9 cellular contexts compared by ENCODE assay signal in genomic region chr7:7642081-7642480, GRCh38. TPM values are rescaled to one million over a fixed set of nuclear protein-coding genes. Genes with fewer than 3 reads are reported as not detected.
DNase-seq lines count a peak whose midpoint lies in the region; ATAC-seq and TF ChIP-seq lines count a peak whose summit lies in the region.
"Had no signal": no experiment of that assay in that cellular context is flagged by ENCODE, and none has a peak within 500 bp of the region (broad histone marks: within the 10 kb centered on the region; RNA-seq: fewer than 3 reads in every experiment).

No MANE protein-coding gene starts in this region.

- H3K4me3 ChIP-seq in BE2C (ENCODE audit: low read depth, low read length) (peak overlapping the region; percentile 80; the same call in 1 of the 2 replicates), mucosa of descending colon (no peak overlapping the region)

- H3K4me3 Mint-ChIP-seq in activated naive CD8-positive, alpha-beta T cell treated with anti-CD3 and anti-CD28 coated beads, Interleukin-2, amount 10 ng/mL, durations not matched to agents 7 days and 5 days: peak overlapping the region; percentile 95

- H3K36me3 Mint-ChIP-seq in activated naive CD8-positive, alpha-beta T cell treated with anti-CD3 and anti-CD28 coated beads, Interleukin-2, amount 10 ng/mL, durations not matched to agents 7 days and 5 days: peaks cover 27% of the 10 kb centered on the region

- no peak for ATAC-seq in activated naive CD8-positive, alpha-beta T cell treated with anti-CD3 and anti-CD28 coated beads, Interleukin-2, amount 10 ng/mL, durations not matched to agents 7 days and 5 days (ENCODE audit: low read depth)
- ATAC-seq in mucosa of descending colon: peak; percentile 42
- ATAC-seq in GM21515 (IDR thresholded peaks at IDR 0.05; ENCODE audit: unreplicated experiment): no peak

- H3K4me1 ChIP-seq in BE2C (0 out of 2 replicates have a peak, but pooled peaks cover 2% of the 10 kb centered on the region), mucosa of descending colon (ENCODE audit: low read depth) (peaks cover 10% of the 10 kb centered on the region)

- no peaks in the 10 kb centered on the region; the same call in 1 of the 2 replicates for H3K36me3 ChIP-seq in BE2C
- no peaks in the 10 kb centered on the region for H3K36me3 ChIP-seq in mucosa of descending colon (ENCODE audit: low read depth)

- H3K9me3 ChIP-seq in BE2C: no peaks in the 10 kb centered on the region
- H3K9me3 ChIP-seq in mucosa of descending colon: no peaks in the 10 kb centered on the region

- H3K27me3 ChIP-seq in BE2C: no peaks in the 10 kb centered on the region

- intact Hi-C loops in mucosa of descending colon (cut with DNase I, micrococcal nuclease): no loop called here

- POLR2A ChIA-PET in HEK293T (lab: Yijun Ruan, JAX): interaction anchor here (0.6 to 1.4 kb wide), 2 partner anchors 11 to 110 kb away, joined by 3 read pairs; no protein-coding TSS in a partner anchor
- POLR2A ChIA-PET in activated naive CD8-positive, alpha-beta T cell treated with anti-CD3 and anti-CD28 coated beads, Interleukin-2, amount 10 ng/mL, durations not matched to agents 7 days and 5 days (lab: Charles Lee): interaction anchor here (0.7 to 2.8 kb wide), 3 partner anchors 51 to 461 kb away, joined by 3 to 14 read pairs (median 3); no protein-coding TSS in a partner anchor

- peak overlapping the region; percentile 96 for H3K27ac Mint-ChIP-seq in activated naive CD8-positive, alpha-beta T cell treated with anti-CD3 and anti-CD28 coated beads, Interleukin-2, amount 10 ng/mL, durations not matched to agents 7 days and 5 days

- H3K9me3 Mint-ChIP-seq in activated naive CD8-positive, alpha-beta T cell treated with anti-CD3 and anti-CD28 coated beads, Interleukin-2, amount 10 ng/mL, durations not matched to agents 7 days and 5 days: no peaks in the 10 kb centered on the region

- TF ChIP-seq CTCF in BE2C (IDR thresholded peaks at IDR 0.05; ENCODE audit: low read depth, low read length): no peak
- TF ChIP-seq CTCF in mucosa of descending colon (IDR thresholded peaks at IDR 0.05): no peak

- no peaks in the 10 kb centered on the region for H3K27me3 Mint-ChIP-seq in activated naive CD8-positive, alpha-beta T cell treated with anti-CD3 and anti-CD28 coated beads, Interleukin-2, amount 10 ng/mL, durations not matched to agents 7 days and 5 days
- H3K27me3 Mint-ChIP-seq: dendritic cell treated with granulocyte-macrophage colony-stimulating factor and Interleukin-4, amounts not matched to agents 40 ng/mL and 50 ng/mL, for 4 days had no signal

- CTCF ChIA-PET in HEK293T (lab: Yijun Ruan, JAX): no interaction called here

- DNase-seq in BE2C: no peak
- DNase-seq in HEK293T (ENCODE audit: extremely low spot score): no peak
- DNase-seq in activated naive CD8-positive, alpha-beta T cell treated with anti-CD3 and anti-CD28 coated beads, Interleukin-2, amount 10 ng/mL, durations not matched to agents 7 days and 5 days: no peak
- DNase-seq in mucosa of descending colon: peak in 2 of 3 donors; percentile 57 to 63
- DNase-seq in NCI-H2227 (lab: John Stamatoyannopoulos, UW; ENCODE audit: unreplicated experiment): no peak
- no peak for DNase-seq in middle frontal gyrus (ENCODE audit: extremely low spot score, low spot score)
- no peak for DNase-seq in 8988T

- peaks cover 25% of the 10 kb centered on the region for H3K4me1 Mint-ChIP-seq in activated naive CD8-positive, alpha-beta T cell treated with anti-CD3 and anti-CD28 coated beads, Interleukin-2, amount 10 ng/mL, durations not matched to agents 7 days and 5 days

TF ChIP-seq in HEK293T, 16 proteins besides CTCF, POLR2A, EP300 and RAD21:
- TF ChIP-seq LEF1 (IDR thresholded peaks at IDR 0.05; ENCODE audit: borderline replicate concordance) (no peak), ZNF384 (IDR thresholded peaks at IDR 0.05) (peak; percentile 50; the same call in 1 of the 2 replicates)

RNA-seq across cellular contexts. Expression of gene UMAD1, which starts 1.5 kb away (rescaled TPM):
- polyA plus RNA-seq in BE2C (2012; ENCODE audit: insufficient read depth, insufficient read length, low read depth): 6.2 TPM
- total RNA-seq in activated naive CD8-positive, alpha-beta T cell treated with anti-CD3 and anti-CD28 coated beads, Interleukin-2, amount 10 ng/mL, durations not matched to agents 7 days and 5 days: 10 to 100 TPM; 14.4 to 18.4 TPM
- total RNA-seq in mucosa of descending colon: 10 to 100 TPM; 18.5 to 22.1 (median 18.6) TPM

Comparison
In these comparisons a context has a peak if more than half of its experiments do, and no peak if none do; other contexts are left out.
1. DNase-seq: peak in mucosa of descending colon (2 of 3); none in BE2C (single experiment), HEK293T (single experiment), activated naive CD8-positive, alpha-beta T cell treated with anti-CD3 and anti-CD28 coated beads, Interleukin-2, amount 10 ng/mL, durations not matched to agents 7 days and 5 days (single experiment), NCI-H2227 (single experiment), middle frontal gyrus (single experiment) and 8988T (single experiment).